Comparison of ENCODE assay signal across 1 cellular context in the genomic region with DNA sequence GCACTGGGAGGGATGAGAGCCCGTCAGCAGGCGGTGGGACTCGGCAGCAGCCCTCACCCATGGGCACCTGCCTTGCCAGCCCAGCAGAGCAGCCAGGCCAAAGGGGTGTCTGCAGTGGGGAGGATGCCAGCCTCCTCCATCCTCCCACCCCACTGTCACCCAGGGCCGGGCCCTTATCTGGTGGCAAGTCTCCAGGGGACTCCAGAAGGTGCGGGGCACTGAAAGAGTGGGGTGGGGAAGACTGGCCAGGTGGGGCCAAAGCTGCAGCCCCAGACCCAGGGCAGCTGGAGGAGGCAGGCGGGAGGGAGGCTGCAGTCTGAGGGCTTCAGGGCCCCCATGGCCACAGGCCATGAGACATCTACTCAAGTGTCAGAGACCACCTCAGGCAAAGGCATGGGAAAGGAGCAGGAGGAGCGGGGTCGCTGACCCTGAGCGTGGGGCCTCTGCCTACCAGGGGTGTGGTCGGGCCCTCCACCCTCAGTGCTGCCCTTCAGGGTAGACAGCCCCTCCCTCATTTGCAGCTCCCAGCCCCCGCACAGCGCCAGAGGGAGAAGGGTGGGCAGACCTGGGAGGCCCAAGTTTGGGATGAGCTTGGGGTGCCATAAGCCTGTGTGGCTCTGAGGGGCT.
TF ChIP-seq lines count a peak whose summit lies in the region.

No MANE protein-coding gene starts in this region.

TF ChIP-seq in WTC11, 78 proteins besides CTCF, POLR2A, EP300 and RAD21 (continued from another document):
- TF ChIP-seq, protein P1, sequence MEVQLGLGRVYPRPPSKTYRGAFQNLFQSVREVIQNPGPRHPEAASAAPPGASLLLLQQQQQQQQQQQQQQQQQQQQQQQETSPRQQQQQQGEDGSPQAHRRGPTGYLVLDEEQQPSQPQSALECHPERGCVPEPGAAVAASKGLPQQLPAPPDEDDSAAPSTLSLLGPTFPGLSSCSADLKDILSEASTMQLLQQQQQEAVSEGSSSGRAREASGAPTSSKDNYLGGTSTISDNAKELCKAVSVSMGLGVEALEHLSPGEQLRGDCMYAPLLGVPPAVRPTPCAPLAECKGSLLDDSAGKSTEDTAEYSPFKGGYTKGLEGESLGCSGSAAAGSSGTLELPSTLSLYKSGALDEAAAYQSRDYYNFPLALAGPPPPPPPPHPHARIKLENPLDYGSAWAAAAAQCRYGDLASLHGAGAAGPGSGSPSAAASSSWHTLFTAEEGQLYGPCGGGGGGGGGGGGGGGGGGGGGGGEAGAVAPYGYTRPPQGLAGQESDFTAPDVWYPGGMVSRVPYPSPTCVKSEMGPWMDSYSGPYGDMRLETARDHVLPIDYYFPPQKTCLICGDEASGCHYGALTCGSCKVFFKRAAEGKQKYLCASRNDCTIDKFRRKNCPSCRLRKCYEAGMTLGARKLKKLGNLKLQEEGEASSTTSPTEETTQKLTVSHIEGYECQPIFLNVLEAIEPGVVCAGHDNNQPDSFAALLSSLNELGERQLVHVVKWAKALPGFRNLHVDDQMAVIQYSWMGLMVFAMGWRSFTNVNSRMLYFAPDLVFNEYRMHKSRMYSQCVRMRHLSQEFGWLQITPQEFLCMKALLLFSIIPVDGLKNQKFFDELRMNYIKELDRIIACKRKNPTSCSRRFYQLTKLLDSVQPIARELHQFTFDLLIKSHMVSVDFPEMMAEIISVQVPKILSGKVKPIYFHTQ (CRISPR knock-in tag; IDR thresholded peaks at IDR 0.05) = no peak
